ENCODE assay signal across 9 cellular contexts in the genomic region with DNA sequence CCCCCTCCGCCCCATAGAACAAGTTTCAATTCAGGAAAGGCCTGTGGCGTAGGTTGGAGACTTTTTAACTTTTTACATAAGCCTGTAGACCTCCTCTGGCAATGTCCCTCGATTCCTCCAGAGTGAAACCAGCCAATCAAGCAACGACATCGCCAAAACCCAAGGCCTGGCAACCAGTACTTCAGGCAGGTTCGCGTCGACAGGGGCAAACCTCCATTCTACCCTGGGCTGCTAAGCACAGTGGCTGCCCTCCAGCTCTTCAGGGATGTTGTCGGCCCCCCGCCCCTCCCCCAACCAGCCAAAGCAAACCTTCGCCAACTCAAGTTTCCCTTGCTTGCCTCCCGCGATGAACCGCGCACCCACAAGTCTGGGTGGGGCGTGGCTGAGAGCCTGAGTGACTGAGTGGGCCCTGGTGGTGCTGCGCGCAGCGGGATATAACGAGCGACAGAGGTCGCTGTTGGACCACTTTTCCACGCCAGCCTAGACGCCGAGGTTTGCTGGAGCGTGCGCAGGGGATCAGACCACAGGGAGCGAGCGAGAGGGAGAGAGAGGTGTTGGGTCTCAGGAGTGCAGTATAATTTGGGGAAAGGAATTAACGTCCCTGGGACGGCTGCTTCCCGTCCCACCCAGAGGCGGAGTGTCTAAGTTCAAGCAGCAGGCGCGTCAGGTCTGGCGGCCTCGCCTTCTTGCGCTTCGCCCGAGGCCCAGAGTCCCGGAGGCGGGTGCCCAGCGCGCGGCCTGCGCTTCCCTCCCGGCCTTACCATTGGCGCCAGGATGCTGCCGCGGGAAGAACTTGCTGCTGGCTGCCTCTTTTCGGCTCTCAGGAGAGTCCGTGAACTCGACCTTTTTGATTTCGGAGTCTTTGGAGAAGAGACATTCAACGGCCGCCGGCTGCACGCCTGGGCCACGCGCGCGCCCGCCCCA. TPM values are rescaled to one million over a fixed set of nuclear protein-coding genes. Genes with fewer than 3 reads are reported as not detected.
DNase-seq lines count a peak whose midpoint lies in the region; ATAC-seq and TF ChIP-seq lines count a peak whose summit lies in the region.
"Had no signal": no experiment of that assay in that cellular context is flagged by ENCODE, and none has a peak within 500 bp of the region (broad histone marks: within the 10 kb centered on the region; RNA-seq: fewer than 3 reads in every experiment).

No MANE protein-coding gene starts in this region.

- ATAC-seq in HG02759 (IDR thresholded peaks at IDR 0.05; ENCODE audit: unreplicated experiment): peak; percentile 99
- ATAC-seq in activated B cell treated with CpG ODN at 0.5 μM for 24 hours (ENCODE audit: low read depth): no peak

- DNase-seq in NAMALWA (ENCODE audit: low spot score) (peak; percentile 88), activated B cell treated with CpG ODN at 0.5 μM for 24 hours (no peak), fibroblast of villous mesenchyme (ENCODE audit: low read depth) (peak; percentile 97), nephron progenitor cell (peak; percentile 84), NCI-H2029 treated with DMSO at 0.1 percent for 48 hours (lab: John Stamatoyannopoulos, UW) (no peak)

- H3K27me3 Mint-ChIP-seq in activated B cell treated with CpG ODN at 0.5 μM for 24 hours (peaks cover 74% of the 10 kb centered on the region), nephron progenitor cell (ENCODE audit: low read depth, poor library complexity) (peaks cover 99% of the 10 kb centered on the region)

- no peaks in the 10 kb centered on the region for H3K79me2 ChIP-seq in ACC112 (ENCODE audit: control insufficient read depth, insufficient read depth, low read length, unreplicated experiment)

- H3K4me1 Mint-ChIP-seq in activated B cell treated with CpG ODN at 0.5 μM for 24 hours (peaks cover 14% of the 10 kb centered on the region), nephron progenitor cell (peaks cover 78% of the 10 kb centered on the region)

- peaks cover 2% of the 10 kb centered on the region for H3K9me3 Mint-ChIP-seq in activated B cell treated with CpG ODN at 0.5 μM for 24 hours
- H3K9me3 Mint-ChIP-seq in nephron progenitor cell: no peaks in the 10 kb centered on the region

- H3K27ac ChIP-seq in ACC112 (ENCODE audit: low read depth, low read length): no peak overlapping the region
- H3K27ac ChIP-seq: SK-N-MC had no signal

- H3K27me3 ChIP-seq in ACC112 (ENCODE audit: insufficient read depth, low read length): peaks cover 97% of the 10 kb centered on the region

- H3K27ac Mint-ChIP-seq in activated B cell treated with CpG ODN at 0.5 μM for 24 hours (no peak overlapping the region), nephron progenitor cell (no peak overlapping the region)

- no peaks in the 10 kb centered on the region for H3K36me3 Mint-ChIP-seq in activated B cell treated with CpG ODN at 0.5 μM for 24 hours (ENCODE audit: low read depth)
- no peaks in the 10 kb centered on the region for H3K36me3 Mint-ChIP-seq in nephron progenitor cell (ENCODE audit: low read depth)

- intact Hi-C loops in activated B cell treated with CpG ODN at 0.5 μM for 24 hours (cut with micrococcal nuclease): loop anchor here (2.0 to 10.0 kb wide), 5 partner anchors 15 to 1400 kb away; no protein-coding TSS in a partner anchor

- CTCF ChIA-PET in activated B cell treated with CpG ODN at 0.5 μM for 24 hours (lab: Charles Lee): no interaction called here

- H3K4me1 ChIP-seq in ACC112 (ENCODE audit: control insufficient read depth, insufficient read depth, low read length, unreplicated experiment): peaks cover 3% of the 10 kb centered on the region

- no peak overlapping the region for H2AFZ ChIP-seq in ACC112 (ENCODE audit: low read length, unreplicated experiment)

- POLR2A ChIA-PET in activated B cell treated with CpG ODN at 0.5 μM for 24 hours (lab: Charles Lee): no interaction called here

- H3K4me3 ChIP-seq in ACC112 (ENCODE audit: low read depth, low read length) (peak overlapping the region; percentile 72), fibroblast of villous mesenchyme (ENCODE audit: low read depth, low read length) (peak overlapping the region; percentile 78)
- H3K4me3 ChIP-seq: SK-N-MC had no signal

- TF ChIP-seq CTCF in GM12873 (IDR thresholded peaks at IDR 0.05; ENCODE audit: insufficient read depth, low read depth, low read length, missing control alignments) (peak; percentile 70), activated B cell treated with CpG ODN at 0.5 μM for 24 hours (IDR thresholded peaks at IDR 0.05) (no peak), fibroblast of villous mesenchyme (IDR thresholded peaks at IDR 0.05; ENCODE audit: insufficient read depth, low read depth, low read length) (peak; percentile 88), nephron progenitor cell (IDR thresholded peaks at IDR 0.05) (peak; percentile 81)

- H3K36me3 ChIP-seq in ACC112 (ENCODE audit: insufficient read depth, low read length): no peaks in the 10 kb centered on the region

- H3K4me3 Mint-ChIP-seq in activated B cell treated with CpG ODN at 0.5 μM for 24 hours (peak overlapping the region; percentile 61), nephron progenitor cell (peak overlapping the region; percentile 85)

RNA-seq across cellular contexts. Expression of a gene that starts 9.0 kb away (rescaled TPM):
- total RNA-seq in activated B cell treated with CpG ODN at 0.5 μM for 24 hours: not detected in 2 replicates
- 7.8 and 25.4 TPM in 2 replicates for total RNA-seq in fibroblast of villous mesenchyme

Comparison
In these comparisons a context has a peak if more than half of its experiments do, and no peak if none do; other contexts are left out.
1. DNase-seq: peak in NAMALWA (single experiment), fibroblast of villous mesenchyme (single experiment) and nephron progenitor cell (single experiment); none in activated B cell treated with CpG ODN at 0.5 μM for 24 hours (single experiment) and NCI-H2029 treated with DMSO at 0.1 percent for 48 hours (single experiment).